10 cellular contexts compared by ENCODE assay signal in genomic region chr1:25773441-25774125, GRCh38. TPM values are rescaled to one million over a fixed set of nuclear protein-coding genes. Genes with fewer than 3 reads are reported as not detected.
A peak's percentile ranks its signal among the peaks of the same experiment; 100 is the strongest.
DNase-seq lines count a peak whose midpoint lies in the region; ATAC-seq and TF ChIP-seq lines count a peak whose summit lies in the region.
"Had no signal": no experiment of that assay in that cellular context is flagged by ENCODE, and none has a peak within 500 bp of the region (broad histone marks: within the 10 kb centered on the region; RNA-seq: fewer than 3 reads in every experiment).

No MANE protein-coding gene starts in this region.

- peaks cover 15% of the 10 kb centered on the region for H3K36me3 ChIP-seq in CD8-positive, alpha-beta T cell (ENCODE audit: insufficient read depth, low read length)
- H3K36me3 ChIP-seq in naive thymus-derived CD4-positive, alpha-beta T cell (ENCODE audit: control insufficient read depth in 2 of 3, insufficient read depth in 3 of 3, low read length in 3 of 3), result peaks cover 0 to 39% (median 0%) of the 10 kb centered on the region in 3 experiments
- peaks cover 0 to 22% (median 0%) of the 10 kb centered on the region in 3 donors for H3K36me3 ChIP-seq in tibial nerve

- no peak for TF ChIP-seq POLR2A in tibial nerve (IDR thresholded peaks at IDR 0.05)

- no peak for ATAC-seq in CD8-positive, alpha-beta T cell
- ATAC-seq in central memory CD8-positive, alpha-beta T cell (replicated peaks; ENCODE audit: extremely low read depth, poor library complexity, severe bottlenecking), result no peak
- ATAC-seq in naive thymus-derived CD4-positive, alpha-beta T cell, result no peak
- ATAC-seq in HG03342 (IDR thresholded peaks at IDR 0.05; ENCODE audit: unreplicated experiment), result no peak

- no peak for TF ChIP-seq EP300 in tibial nerve (IDR thresholded peaks at IDR 0.05)

- no peak for DNase-seq in CD8-positive, alpha-beta T cell
- peak; percentile 75 for DNase-seq in HFFc6
- no peak for DNase-seq in central memory CD8-positive, alpha-beta T cell (ENCODE audit: low spot score in 2 of 2)
- DNase-seq in naive thymus-derived CD4-positive, alpha-beta T cell, result no peak
- no peak for DNase-seq in stimulated activated naive CD4-positive, alpha-beta T cell treated with Interleukin-2 at 50 U/mL for 16 hours (lab: John Stamatoyannopoulos, UW)
- no peak for DNase-seq in tibial nerve (ENCODE audit: low spot score in 2 of 2)
- no peak for DNase-seq in substantia nigra (lab: John Stamatoyannopoulos, UW)
- DNase-seq: activated gamma-delta T cell, Kasumi-1 had no signal

- H3K4me3 Mint-ChIP-seq in CD8-positive, alpha-beta T cell, result peak overlapping the region; percentile 83
- H3K4me3 Mint-ChIP-seq in HFFc6, result no peak overlapping the region
- peak overlapping the region; percentile 74 for H3K4me3 Mint-ChIP-seq in central memory CD8-positive, alpha-beta T cell
- H3K4me3 Mint-ChIP-seq in naive thymus-derived CD4-positive, alpha-beta T cell, result peak overlapping the region; percentile 43 to 91 (median 84)

- peaks cover 77% of the 10 kb centered on the region for H3K4me1 ChIP-seq in CD8-positive, alpha-beta T cell (ENCODE audit: insufficient read depth, low read length)
- peaks cover 35 to 90% of the 10 kb centered on the region in 2 donors for H3K4me1 ChIP-seq in naive thymus-derived CD4-positive, alpha-beta T cell (ENCODE audit: control insufficient read depth in 2 of 2, insufficient read depth in 2 of 2, low read length in 2 of 2)
- H3K4me1 ChIP-seq in tibial nerve, result peaks cover 0 to 28% (median 18%) of the 10 kb centered on the region in 4 donors

- H3K27me3 ChIP-seq in CD8-positive, alpha-beta T cell (ENCODE audit: insufficient read depth, low read length), result no peaks in the 10 kb centered on the region
- H3K27me3 ChIP-seq in naive thymus-derived CD4-positive, alpha-beta T cell (ENCODE audit: control insufficient read depth in 2 of 2, insufficient read depth in 2 of 2, low read length in 2 of 2), result no peaks in the 10 kb centered on the region
- no peaks in the 10 kb centered on the region for H3K27me3 ChIP-seq in tibial nerve

- intact Hi-C loops in CD8-positive, alpha-beta T cell (cut with DNase I, micrococcal nuclease), result loop anchor here (2.0 kb wide), 5 partner anchors 19 to 165 kb away; partner anchors contain the start of gene MAN1C1 (in 1 of the 2)
- intact Hi-C loops in naive thymus-derived CD4-positive, alpha-beta T cell (cut with micrococcal nuclease), result loop anchor here (1.0 to 2.0 kb wide), 7 partner anchors 7 to 155 kb away; no protein-coding TSS in a partner anchor

- TF ChIP-seq CTCF in CD8-positive, alpha-beta T cell (IDR thresholded peaks at IDR 0.05), result no peak
- TF ChIP-seq CTCF in HFFc6 (IDR thresholded peaks at IDR 0.05) (no peak), tibial nerve (IDR thresholded peaks at IDR 0.05) (no peak)

- H3K27me3 Mint-ChIP-seq in CD8-positive, alpha-beta T cell (ENCODE audit: low read depth), result no peaks in the 10 kb centered on the region
- H3K27me3 Mint-ChIP-seq in HFFc6 (ENCODE audit: insufficient read depth), result peaks cover 34% of the 10 kb centered on the region
- no peaks in the 10 kb centered on the region for H3K27me3 Mint-ChIP-seq in central memory CD8-positive, alpha-beta T cell
- peaks cover 0 to 50% (median 0%) of the 10 kb centered on the region in 5 donors for H3K27me3 Mint-ChIP-seq in naive thymus-derived CD4-positive, alpha-beta T cell

- H3K27ac ChIP-seq in CD8-positive, alpha-beta T cell (ENCODE audit: low read depth, low read length), result peak overlapping the region; percentile 57
- peak overlapping the region; percentile 77 for H3K27ac ChIP-seq in naive thymus-derived CD4-positive, alpha-beta T cell (ENCODE audit: low read depth, low read length)
- H3K27ac ChIP-seq in tibial nerve (no peak overlapping the region), substantia nigra (ENCODE audit: low read depth, low read length, poor library complexity, severe bottlenecking) (no peak overlapping the region)

- peaks cover 87% of the 10 kb centered on the region for H3K4me1 Mint-ChIP-seq in CD8-positive, alpha-beta T cell (ENCODE audit: low read depth)
- peaks cover 38% of the 10 kb centered on the region for H3K4me1 Mint-ChIP-seq in HFFc6 (ENCODE audit: low read depth)
- H3K4me1 Mint-ChIP-seq in central memory CD8-positive, alpha-beta T cell, result peaks cover 44% of the 10 kb centered on the region
- H3K4me1 Mint-ChIP-seq in naive thymus-derived CD4-positive, alpha-beta T cell, result peaks cover 49 to 100% (median 96%) of the 10 kb centered on the region in 7 donors

- H3K9me3 ChIP-seq in CD8-positive, alpha-beta T cell (ENCODE audit: low read length), result no peaks in the 10 kb centered on the region
- H3K9me3 ChIP-seq in naive thymus-derived CD4-positive, alpha-beta T cell (ENCODE audit: control insufficient read depth in 2 of 3, low read length in 3 of 3), result no peaks in the 10 kb centered on the region
- H3K9me3 ChIP-seq in tibial nerve, result no peaks in the 10 kb centered on the region

- no peak overlapping the region for H3K4me3 ChIP-seq in CD8-positive, alpha-beta T cell (ENCODE audit: low read depth, low read length)
- H3K4me3 ChIP-seq in naive thymus-derived CD4-positive, alpha-beta T cell (ENCODE audit: low read length), result no peak overlapping the region
- H3K4me3 ChIP-seq in tibial nerve, result no peak overlapping the region

- WGBS in tibial nerve, 2 donors, result 78 to 80% methylated on average over 4 of the region's 4 CpGs

- CTCF ChIA-PET in CD8-positive, alpha-beta T cell (lab: Charles Lee), result interaction anchor here (0.8 to 2.8 kb wide), 9 partner anchors 18 to 157 kb away, joined by 3 to 10 read pairs (median 4); partner anchors contain the start of genes MAN1C1 and SELENON
- CTCF ChIA-PET in naive thymus-derived CD4-positive, alpha-beta T cell (lab: Charles Lee), result interaction anchor here (1.0 to 2.7 kb wide), 6 partner anchors 15 to 131 kb away, joined by 4 to 13 read pairs (median 6); no protein-coding TSS in a partner anchor

- POLR2A ChIA-PET in CD8-positive, alpha-beta T cell (lab: Charles Lee), result interaction anchor here (0.9 to 2.9 kb wide), 6 partner anchors 8 to 107 kb away, joined by 3 to 16 read pairs (median 8); no protein-coding TSS in a partner anchor
- POLR2A ChIA-PET in naive thymus-derived CD4-positive, alpha-beta T cell (lab: Charles Lee), result interaction anchor here (0.6 to 4.1 kb wide), 19 partner anchors 7 to 219 kb away, joined by 3 to 45 read pairs (median 12); partner anchors contain the start of genes MAN1C1, MTFR1L and SELENON

- H3K9me3 Mint-ChIP-seq in CD8-positive, alpha-beta T cell, result no peaks in the 10 kb centered on the region
- no peaks in the 10 kb centered on the region for H3K9me3 Mint-ChIP-seq in HFFc6
- H3K9me3 Mint-ChIP-seq in central memory CD8-positive, alpha-beta T cell, result no peaks in the 10 kb centered on the region
- peaks cover 0 to 7% (median 0%) of the 10 kb centered on the region in 11 donors for H3K9me3 Mint-ChIP-seq in naive thymus-derived CD4-positive, alpha-beta T cell

- peak overlapping the region; percentile 99 for H3K27ac Mint-ChIP-seq in CD8-positive, alpha-beta T cell
- H3K27ac Mint-ChIP-seq in HFFc6, result no peak overlapping the region
- H3K27ac Mint-ChIP-seq in central memory CD8-positive, alpha-beta T cell (ENCODE audit: low read depth), result peak overlapping the region; percentile 91
- peak overlapping the region; percentile 53 to 99 (median 97) for H3K27ac Mint-ChIP-seq in naive thymus-derived CD4-positive, alpha-beta T cell

- H3K36me3 Mint-ChIP-seq in CD8-positive, alpha-beta T cell, result peaks cover 53% of the 10 kb centered on the region
- H3K36me3 Mint-ChIP-seq in HFFc6 (ENCODE audit: low read depth), result no peaks in the 10 kb centered on the region
- peaks cover 3% of the 10 kb centered on the region for H3K36me3 Mint-ChIP-seq in central memory CD8-positive, alpha-beta T cell (ENCODE audit: insufficient read depth)
- peaks cover 4 to 32% (median 24%) of the 10 kb centered on the region in 5 donors for H3K36me3 Mint-ChIP-seq in naive thymus-derived CD4-positive, alpha-beta T cell

RNA-seq across cellular contexts. Expression of gene SELENON, which starts 26.4 kb away (rescaled TPM):
- 10 to 100 TPM; 18.9 to 20.2 TPM for total RNA-seq in CD8-positive, alpha-beta T cell
- 10 to 100 TPM; 48.1 to 64.5 (median 58.8) TPM for total RNA-seq in HFFc6 (2021; fragmentation: NEBNext Ultra II Directional; extraction: Animal tissue kit (Norgen Biotek cat#: 25700))
- 10 to 100 TPM; 11.9 to 27.7 (median 25.8) TPM for total RNA-seq in naive thymus-derived CD4-positive, alpha-beta T cell
- 1 to 10 TPM; 2.6 to 5.6 TPM for polyA plus RNA-seq in naive thymus-derived CD4-positive, alpha-beta T cell
- 10 to 100 TPM; 17.6 to 54.0 (median 36.8) TPM for total RNA-seq in tibial nerve

RNA-seq across cellular contexts. Expression of gene MTFR1L, which starts 46.2 kb away (rescaled TPM):
- total RNA-seq in CD8-positive, alpha-beta T cell, result 10 to 100 TPM; 22.9 to 25.7 TPM
- 10 to 100 TPM; 52.4 to 69.1 (median 59.1) TPM for total RNA-seq in HFFc6 (2021; fragmentation: NEBNext Ultra II Directional; extraction: Animal tissue kit (Norgen Biotek cat#: 25700))
- total RNA-seq in naive thymus-derived CD4-positive, alpha-beta T cell, result 10 to 100 TPM; 39.6 to 60.2 (median 42.3) TPM
- polyA plus RNA-seq in naive thymus-derived CD4-positive, alpha-beta T cell, result 10 to 100 TPM; 42.4 to 51.2 TPM
- 10 to 100 TPM; 65.7 to 99.4 (median 77.2) TPM for total RNA-seq in tibial nerve

Comparison
In these comparisons a context has a peak if more than half of its experiments do, and no peak if none do; other contexts are left out.
1. H3K27ac ChIP-seq: peak in CD8-positive, alpha-beta T cell (single experiment) and naive thymus-derived CD4-positive, alpha-beta T cell (single experiment); none in tibial nerve (0 of 4) and substantia nigra (single experiment).